Comparison of ENCODE assay signal across 1 cellular context in genomic region chr9:22030101-22030598, GRCh38.
TF ChIP-seq lines count a peak whose summit lies in the region.

No MANE protein-coding gene starts in this region.

TF ChIP-seq in liver, 16 proteins besides CTCF, POLR2A, EP300 and RAD21 (continued from another document):
- TF ChIP-seq MAX (IDR thresholded peaks at IDR 0.05) (peak; percentile 35), ATF3 (IDR thresholded peaks at IDR 0.05) (peak; percentile 82), FOXA1 (IDR thresholded peaks at IDR 0.05) (no peak), FOXA2 (IDR thresholded peaks at IDR 0.05) (no peak), GABPA (IDR thresholded peaks at IDR 0.05 in 1 of 2, conservative IDR thresholded peaks at IDR 0.05 in 1 of 2) (no peak), REST (IDR thresholded peaks at IDR 0.05) (no peak)
